9 cellular contexts compared by ENCODE assay signal in genomic region chr6:15962449-15962764, GRCh38.
DNase-seq lines count a peak whose midpoint lies in the region; ATAC-seq, FAIRE-seq and TF ChIP-seq lines count a peak whose summit lies in the region.
"Had no signal": no experiment of that assay in that cellular context is flagged by ENCODE, and none has a peak within 500 bp of the region (broad histone marks: within the 10 kb centered on the region; RNA-seq: fewer than 3 reads in every experiment).

No MANE protein-coding gene starts in this region.

- DNase-seq in GM10248 (ENCODE audit: extremely low spot score) = peak; percentile 22
- DNase-seq in KBM-7 = peak; percentile 32
- peak; percentile 14 for DNase-seq in coronary artery (ENCODE audit: low spot score)
- no peak for DNase-seq in neural crest cell (ENCODE audit: low read depth, low spot score)
- no peak for DNase-seq in DMS53 (lab: John Stamatoyannopoulos, UW)
- no peak for DNase-seq in pancreas
- DNase-seq in frontal cortex (ENCODE audit: low spot score in 2 of 2) = no peak
- no peak for DNase-seq in effector CD4-positive, alpha-beta T cell
- DNase-seq: NCI-H774 had no signal

- no peaks in the 10 kb centered on the region for H3K27me3 Mint-ChIP-seq in neural crest cell (ENCODE audit: low read depth)

- POLR2A ChIA-PET in GM10248 (lab: Yijun Ruan, JAX) = no interaction called here

- no peak overlapping the region for H3K4me3 ChIP-seq in coronary artery
- H3K4me3 ChIP-seq in pancreas = no peak overlapping the region

- H3K27me3 ChIP-seq in pancreas = no peaks in the 10 kb centered on the region

- no peak overlapping the region for H3K4me3 Mint-ChIP-seq in neural crest cell

- CTCF ChIA-PET in GM10248 (lab: Yijun Ruan, JAX) = no interaction called here

- peaks cover 3% of the 10 kb centered on the region for H3K36me3 Mint-ChIP-seq in neural crest cell (ENCODE audit: low read depth)

- 55 to 75% methylated on average over 2 of the region's 2 CpGs for WGBS in pancreas, 2 donors

- intact Hi-C loops in pancreas (cut with DNase I) = no loop called here

- no peaks in the 10 kb centered on the region for H3K9me3 ChIP-seq in pancreas

- H3K9me3 Mint-ChIP-seq in neural crest cell = peaks cover 12% of the 10 kb centered on the region

- TF ChIP-seq CTCF in GM10248 (IDR thresholded peaks at IDR 0.05; ENCODE audit: control extremely low read depth, extremely low read depth, low read depth, missing control alignments) (no peak), coronary artery (IDR thresholded peaks at IDR 0.05) (no peak), neural crest cell (conservative IDR thresholded peaks at IDR 0.05) (no peak), pancreas (IDR thresholded peaks at IDR 0.05) (no peak)

- FAIRE-seq in pancreas (lab: Jason Lieb, UNC) (no peak), frontal cortex (lab: Jason Lieb, UNC) (no peak)

- ATAC-seq in pancreas = no peak

- in situ Hi-C loops in KBM-7 (cut with MboI; ENCODE audit: low pct_unique_long_range_greater_than_20kb, low sequenced_read_pairs) = no loop called here

- H3K27ac Mint-ChIP-seq in neural crest cell (ENCODE audit: unreplicated experiment) = peak overlapping the region; percentile 38

- peaks cover 16% of the 10 kb centered on the region for H3K4me1 Mint-ChIP-seq in neural crest cell

- no peaks in the 10 kb centered on the region for H3K4me1 ChIP-seq in pancreas

- H3K27ac ChIP-seq in coronary artery (no peak overlapping the region), pancreas (no peak overlapping the region)

- no peaks in the 10 kb centered on the region for H3K36me3 ChIP-seq in pancreas

Comparison
In these comparisons a context has a peak if more than half of its experiments do, and no peak if none do; other contexts are left out.
1. DNase-seq: peak in GM10248 (single experiment), KBM-7 (single experiment) and coronary artery (single experiment); none in neural crest cell (single experiment), DMS53 (single experiment), pancreas (0 of 6), frontal cortex (0 of 2) and effector CD4-positive, alpha-beta T cell (single experiment).